1 cellular context compared by ENCODE assay signal in the genomic region with DNA sequence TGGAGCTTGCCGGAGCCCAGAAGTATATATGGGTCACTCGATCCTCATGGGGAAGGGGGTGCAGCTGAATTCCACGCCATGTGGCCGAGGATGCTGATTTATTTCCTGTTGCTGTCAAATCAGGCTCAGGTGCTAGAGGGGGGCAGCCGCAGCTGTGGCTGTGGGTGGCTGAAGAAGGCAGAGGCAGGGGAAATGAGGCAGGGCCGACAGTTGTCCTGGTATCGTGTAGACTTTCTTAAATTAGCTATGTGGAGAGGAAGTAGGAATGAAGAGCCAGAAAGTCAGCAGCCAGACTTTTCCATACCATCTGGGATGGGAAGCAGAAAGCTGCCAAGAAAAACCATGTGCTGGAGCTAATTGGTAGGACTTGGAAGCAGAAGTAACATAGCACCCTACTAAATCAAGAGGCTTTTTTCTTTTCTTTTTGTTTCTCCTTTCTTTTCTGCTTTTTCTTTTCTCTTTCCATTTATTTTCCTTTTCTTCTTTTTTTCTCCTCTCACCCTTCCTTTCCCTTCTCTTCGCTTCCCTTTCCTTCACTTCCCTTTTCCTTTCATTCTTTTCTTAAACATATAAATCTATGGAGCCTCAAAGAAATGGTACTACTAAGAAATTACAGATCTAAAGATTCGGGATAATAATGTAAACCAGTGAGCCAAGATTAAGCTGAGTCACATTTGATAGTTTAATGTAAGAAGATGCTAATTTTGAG.
TF ChIP-seq lines count a peak whose summit lies in the region.

No MANE protein-coding gene starts in this region.

TF ChIP-seq in endothelial cell of umbilical vein, 7 proteins besides CTCF, POLR2A, EP300 and RAD21 (continued from another document):
- TF ChIP-seq FOS (IDR thresholded peaks at IDR 0.05; ENCODE audit: borderline replicate concordance, insufficient read depth, low read length) (no peak), POLR2AphosphoS5 (IDR thresholded peaks at IDR 0.05; ENCODE audit: insufficient read depth, low read depth, low read length) (no peak), JUN (IDR thresholded peaks at IDR 0.05; ENCODE audit: borderline replicate concordance, insufficient read depth, insufficient read length, low read depth) (no peak)
